8 cellular contexts compared by ENCODE assay signal in genomic region chr17:4304417-4305027, GRCh38. TPM values are rescaled to one million over a fixed set of nuclear protein-coding genes. Genes with fewer than 3 reads are reported as not detected.
DNase-seq lines count a peak whose midpoint lies in the region; ATAC-seq and TF ChIP-seq lines count a peak whose summit lies in the region.

No MANE protein-coding gene starts in this region.

- H3K4me2 ChIP-seq in PC-3 (ENCODE audit: low read length), result no peak overlapping the region

- peaks cover 13% of the 10 kb centered on the region for H3K9me3 Mint-ChIP-seq in glutamatergic neuron (ENCODE audit: unreplicated experiment)

- H3K79me2 ChIP-seq in PC-3 (ENCODE audit: low read length), result peaks cover 54% of the 10 kb centered on the region

- H3K4me1 Mint-ChIP-seq in glutamatergic neuron (ENCODE audit: low read depth, unreplicated experiment), result peaks cover 13% of the 10 kb centered on the region

- no TSS peak for BruUV-seq in PC-3 (replicated peaks; lab: Mats Ljungman, UMichigan)

- DNase-seq in PC-3 (peak; percentile 60), glutamatergic neuron (peak; percentile 49), sciatic nerve (ENCODE audit: low spot score) (no peak)
- peak; percentile 35 for DNase-seq in activated gamma-delta T cell treated with anti-CD3 and anti-CD28 coated beads, Interleukin-2, amount 50 U/mL, for 16 hours (ENCODE audit: low read depth)

- H3K36me3 Mint-ChIP-seq in glutamatergic neuron (ENCODE audit: unreplicated experiment), result no peaks in the 10 kb centered on the region

- no peak overlapping the region for H2AFZ ChIP-seq in PC-3 (ENCODE audit: low read length)

- no peak overlapping the region for H3K4me3 Mint-ChIP-seq in glutamatergic neuron (ENCODE audit: unreplicated experiment)

- H3K4me1 ChIP-seq in HEK293 (ENCODE audit: control insufficient read depth, insufficient read depth, low read length), result peaks cover 5% of the 10 kb centered on the region; the same call in 1 of the 2 replicates
- no peaks in the 10 kb centered on the region for H3K4me1 ChIP-seq in PC-3 (ENCODE audit: insufficient read depth, low read length)

- H4K20me1 ChIP-seq in PC-3 (ENCODE audit: low read length), result no peaks in the 10 kb centered on the region

- POLR2A ChIA-PET in HEK293 (lab: Yijun Ruan, JAX), result no interaction called here
- POLR2A ChIA-PET in PC-3 (lab: Charles Lee; ENCODE audit: unreplicated experiment), result no interaction called here

- no peak overlapping the region for H3K4me3 ChIP-seq in HEK293 (ENCODE audit: low read depth, low read length)
- H3K4me3 ChIP-seq in PC-3 (ENCODE audit: low read length), result no peak overlapping the region

- H3K27me3 Mint-ChIP-seq in glutamatergic neuron (ENCODE audit: unreplicated experiment), result no peaks in the 10 kb centered on the region

- peak; percentile 58; the same call in 1 of the 2 replicates for ATAC-seq in PC-3
- ATAC-seq in sciatic nerve, result peak; percentile 71
- ATAC-seq in GM18873 (IDR thresholded peaks at IDR 0.05; ENCODE audit: low FRiP score, unreplicated experiment), result no peak
- no peak for ATAC-seq in HG03139 (IDR thresholded peaks at IDR 0.05; ENCODE audit: unreplicated experiment)

- no peaks in the 10 kb centered on the region for H3F3A ChIP-seq in PC-3 (ENCODE audit: low read length, unreplicated experiment)

- no peak overlapping the region for H3K27ac Mint-ChIP-seq in glutamatergic neuron (ENCODE audit: unreplicated experiment)

- H3K36me3 ChIP-seq in HEK293 (ENCODE audit: control insufficient read depth in 2 of 2, insufficient read depth in 1 of 2, low read length in 2 of 2), result peaks cover 19 to 38% of the 10 kb centered on the region in 2 experiments
- peaks cover 13% of the 10 kb centered on the region for H3K36me3 ChIP-seq in PC-3 (ENCODE audit: low read depth, low read length)

- no peaks in the 10 kb centered on the region for H3K9me3 ChIP-seq in HEK293 (ENCODE audit: control insufficient read depth, insufficient read depth, low read depth, low read length)
- H3K9me3 ChIP-seq in PC-3 (ENCODE audit: low read length), result no peaks in the 10 kb centered on the region

- TF ChIP-seq CTCF in C4-2B (conservative IDR thresholded peaks at IDR 0.05) (peak; percentile 92), HEK293 (tag by site-specific recombination; IDR thresholded peaks at IDR 0.05) (0 out of 2 replicates have a peak, but pooled peaks have one; percentile 16), PC-3 (conservative IDR thresholded peaks at IDR 0.05; ENCODE audit: low read depth, low read length) (peak; percentile 69), glutamatergic neuron (IDR thresholded peaks at IDR 0.05; ENCODE audit: partially characterized antibody, unreplicated experiment) (peak; percentile 77)

- no peaks in the 10 kb centered on the region for H3K9me2 ChIP-seq in PC-3 (replicated peaks; ENCODE audit: low read length)

- CTCF ChIA-PET in HEK293 (lab: Yijun Ruan, JAX), result interaction anchor here (0.6 to 2.5 kb wide), 24 partner anchors 9 to 218 kb away, joined by 3 to 21 read pairs (median 4); partner anchors contain the start of gene UBE2G1
- CTCF ChIA-PET in PC-3 (lab: Charles Lee), result interaction anchor here (0.6 kb wide), 1 partner anchor 59 kb away, joined by 3 read pairs; no protein-coding TSS in a partner anchor

- no peaks in the 10 kb centered on the region for H3K27me3 ChIP-seq in PC-3 (ENCODE audit: low read length)

- H3K9ac ChIP-seq in PC-3 (ENCODE audit: low read length), result no peak overlapping the region

- intact Hi-C loops in PC-3 (cut with micrococcal nuclease) (loop anchor here (1.0 kb wide), 1 partner anchor 89 kb away; no protein-coding TSS in a partner anchor), sciatic nerve (cut with DNase I) (no loop called here)

- H3K27ac ChIP-seq in C4-2B (no peak overlapping the region), HEK293 (ENCODE audit: extremely low read depth, low read depth, low read length) (no peak overlapping the region), PC-3 (ENCODE audit: low read length) (no peak overlapping the region)

TF ChIP-seq in HEK293, 187 proteins besides CTCF, POLR2A, EP300 and RAD21:
- TF ChIP-seq ZNF660 (tag by site-specific recombination; IDR thresholded peaks at IDR 0.05) (0 out of 2 replicates have a peak, but pooled peaks have one; percentile 39), HOXC10 (CRISPR knock-in tag; IDR thresholded peaks at IDR 0.05) (no peak), ZNF544 (tag by site-specific recombination; IDR thresholded peaks at IDR 0.05) (no peak), ZNF654 (tag by site-specific recombination; IDR thresholded peaks at IDR 0.05; ENCODE audit: low read depth) (peak; percentile 68), GLIS1 (tag by site-specific recombination; IDR thresholded peaks at IDR 0.05) (no peak), ZNF510 (tag by site-specific recombination; IDR thresholded peaks at IDR 0.05; ENCODE audit: insufficient replicate concordance) (no peak), ZNF184 (tag by site-specific recombination; IDR thresholded peaks at IDR 0.05) (0 out of 2 replicates have a peak, but pooled peaks have one; percentile 35)

RNA-seq across cellular contexts. Expression of gene ANKFY1, which starts 40.7 kb away (rescaled TPM):
- total RNA-seq in PC-3 (2014; rRNA removed) (18.5 and 29.4 TPM in 2 replicates), glutamatergic neuron (ENCODE audit: unreplicated experiment) (80.5 TPM), sciatic nerve (62.4 TPM)

Comparison
In these comparisons a context has a peak if more than half of its experiments do, and no peak if none do; other contexts are left out.
1. CTCF ChIP-seq: peak in every context shown above with its lines; median percentile 92 in C4-2B; 77 in glutamatergic neuron; 69 in PC-3; 16 in HEK293.
2. ATAC-seq: peak in PC-3 (single experiment) and sciatic nerve (single experiment); none in GM18873 (single experiment) and HG03139 (single experiment).